ENCODE assay signal across 1 cellular context in the genomic region with DNA sequence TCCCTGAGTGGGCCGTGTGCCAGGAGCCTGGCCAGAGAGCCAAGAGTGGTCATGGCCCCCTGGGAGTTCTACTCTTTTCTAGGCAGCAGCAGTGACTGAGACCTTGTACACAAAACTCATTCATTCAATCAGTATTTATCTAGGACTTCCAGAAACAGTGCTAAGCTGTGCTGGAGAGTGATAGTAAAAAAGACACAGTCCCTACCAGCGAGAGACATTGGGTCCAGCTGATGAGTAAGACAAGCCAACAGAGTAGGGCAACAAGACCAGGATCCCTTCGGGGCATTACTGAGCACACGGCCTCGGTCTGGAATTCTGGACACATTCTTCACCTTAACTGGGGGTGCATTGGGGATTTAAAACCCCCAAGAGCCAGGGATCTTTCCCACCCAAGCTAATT.
A peak's percentile ranks its signal among the peaks of the same experiment; 100 is the strongest.
TF ChIP-seq lines count a peak whose summit lies in the region.

No MANE protein-coding gene starts in this region.

TF ChIP-seq in K562, 482 proteins besides CTCF, POLR2A, EP300 and RAD21 (continued from another document and continues in another):
- TF ChIP-seq, protein P1, sequence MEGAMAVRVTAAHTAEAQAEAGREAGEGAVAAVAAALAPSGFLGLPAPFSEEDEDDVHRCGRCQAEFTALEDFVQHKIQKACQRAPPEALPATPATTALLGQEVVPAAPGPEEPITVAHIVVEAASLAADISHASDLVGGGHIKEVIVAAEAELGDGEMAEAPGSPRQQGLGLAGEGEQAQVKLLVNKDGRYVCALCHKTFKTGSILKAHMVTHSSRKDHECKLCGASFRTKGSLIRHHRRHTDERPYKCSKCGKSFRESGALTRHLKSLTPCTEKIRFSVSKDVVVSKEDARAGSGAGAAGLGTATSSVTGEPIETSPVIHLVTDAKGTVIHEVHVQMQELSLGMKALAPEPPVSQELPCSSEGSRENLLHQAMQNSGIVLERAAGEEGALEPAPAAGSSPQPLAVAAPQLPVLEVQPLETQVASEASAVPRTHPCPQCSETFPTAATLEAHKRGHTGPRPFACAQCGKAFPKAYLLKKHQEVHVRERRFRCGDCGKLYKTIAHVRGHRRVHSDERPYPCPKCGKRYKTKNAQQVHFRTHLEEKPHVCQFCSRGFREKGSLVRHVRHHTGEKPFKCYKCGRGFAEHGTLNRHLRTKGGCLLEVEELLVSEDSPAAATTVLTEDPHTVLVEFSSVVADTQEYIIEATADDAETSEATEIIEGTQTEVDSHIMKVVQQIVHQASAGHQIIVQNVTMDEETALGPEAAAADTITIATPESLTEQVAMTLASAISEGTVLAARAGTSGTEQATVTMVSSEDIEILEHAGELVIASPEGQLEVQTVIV (CRISPR knock-in tag; IDR thresholded peaks at IDR 0.05; ENCODE audit: borderline replicate concordance): no peak
- no peak for TF ChIP-seq NFRKB (IDR thresholded peaks at IDR 0.05; ENCODE audit: low read depth)
- TF ChIP-seq MBD2 (IDR thresholded peaks at IDR 0.05; ENCODE audit: borderline replicate concordance, low read depth): no peak
- no peak for TF ChIP-seq SMARCC2 (IDR thresholded peaks at IDR 0.05; ENCODE audit: low read depth)
- TF ChIP-seq, protein P2, sequence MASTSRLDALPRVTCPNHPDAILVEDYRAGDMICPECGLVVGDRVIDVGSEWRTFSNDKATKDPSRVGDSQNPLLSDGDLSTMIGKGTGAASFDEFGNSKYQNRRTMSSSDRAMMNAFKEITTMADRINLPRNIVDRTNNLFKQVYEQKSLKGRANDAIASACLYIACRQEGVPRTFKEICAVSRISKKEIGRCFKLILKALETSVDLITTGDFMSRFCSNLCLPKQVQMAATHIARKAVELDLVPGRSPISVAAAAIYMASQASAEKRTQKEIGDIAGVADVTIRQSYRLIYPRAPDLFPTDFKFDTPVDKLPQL (IDR thresholded peaks at IDR 0.05; ENCODE audit: extremely low read depth, insufficient read length): no peak
- peak; percentile 92 for TF ChIP-seq TCF3 (CRISPR knock-in tag; IDR thresholded peaks at IDR 0.05)
- no peak for TF ChIP-seq GABPA (tag; conservative IDR thresholded peaks at IDR 0.05; ENCODE audit: low read depth)
- no peak for TF ChIP-seq CAMTA2 (CRISPR knock-in tag; conservative IDR thresholded peaks at IDR 0.05)
- no peak for TF ChIP-seq ZNF23 (CRISPR knock-in tag; IDR thresholded peaks at IDR 0.05)
- no peak for TF ChIP-seq FUS (optimal IDR thresholded peaks at IDR 0.05; ENCODE audit: low read depth, low read length)
- no peak for TF ChIP-seq MIER1 (IDR thresholded peaks at IDR 0.05; ENCODE audit: low read depth)
- TF ChIP-seq RBM14 (IDR thresholded peaks at IDR 0.05; ENCODE audit: borderline replicate concordance, insufficient read depth, low read depth, low read length): no peak
- 0 out of 2 replicates have a peak, but pooled peaks have one; percentile 41 for TF ChIP-seq ETS1 (conservative IDR thresholded peaks at IDR 0.05; ENCODE audit: control insufficient read depth, low read depth, low read length)
- TF ChIP-seq NCOA1 (IDR thresholded peaks at IDR 0.05; ENCODE audit: low read depth): no peak
- no peak for TF ChIP-seq PTTG1 (tag; IDR thresholded peaks at IDR 0.05; ENCODE audit: low read depth)
- TF ChIP-seq TRIM24 (IDR thresholded peaks at IDR 0.05): no peak
- no peak for TF ChIP-seq RFX5 (IDR thresholded peaks at IDR 0.05; ENCODE audit: low read depth, low read length)
- no peak for TF ChIP-seq PTRF (tag; IDR thresholded peaks at IDR 0.05)
- TF ChIP-seq RB1 (IDR thresholded peaks at IDR 0.05; ENCODE audit: low read depth): no peak
- TF ChIP-seq ZBTB12 (CRISPR knock-in tag; IDR thresholded peaks at IDR 0.05): no peak
- TF ChIP-seq ZNF232 (CRISPR knock-in tag; IDR thresholded peaks at IDR 0.05): no peak
- TF ChIP-seq, protein P3, sequence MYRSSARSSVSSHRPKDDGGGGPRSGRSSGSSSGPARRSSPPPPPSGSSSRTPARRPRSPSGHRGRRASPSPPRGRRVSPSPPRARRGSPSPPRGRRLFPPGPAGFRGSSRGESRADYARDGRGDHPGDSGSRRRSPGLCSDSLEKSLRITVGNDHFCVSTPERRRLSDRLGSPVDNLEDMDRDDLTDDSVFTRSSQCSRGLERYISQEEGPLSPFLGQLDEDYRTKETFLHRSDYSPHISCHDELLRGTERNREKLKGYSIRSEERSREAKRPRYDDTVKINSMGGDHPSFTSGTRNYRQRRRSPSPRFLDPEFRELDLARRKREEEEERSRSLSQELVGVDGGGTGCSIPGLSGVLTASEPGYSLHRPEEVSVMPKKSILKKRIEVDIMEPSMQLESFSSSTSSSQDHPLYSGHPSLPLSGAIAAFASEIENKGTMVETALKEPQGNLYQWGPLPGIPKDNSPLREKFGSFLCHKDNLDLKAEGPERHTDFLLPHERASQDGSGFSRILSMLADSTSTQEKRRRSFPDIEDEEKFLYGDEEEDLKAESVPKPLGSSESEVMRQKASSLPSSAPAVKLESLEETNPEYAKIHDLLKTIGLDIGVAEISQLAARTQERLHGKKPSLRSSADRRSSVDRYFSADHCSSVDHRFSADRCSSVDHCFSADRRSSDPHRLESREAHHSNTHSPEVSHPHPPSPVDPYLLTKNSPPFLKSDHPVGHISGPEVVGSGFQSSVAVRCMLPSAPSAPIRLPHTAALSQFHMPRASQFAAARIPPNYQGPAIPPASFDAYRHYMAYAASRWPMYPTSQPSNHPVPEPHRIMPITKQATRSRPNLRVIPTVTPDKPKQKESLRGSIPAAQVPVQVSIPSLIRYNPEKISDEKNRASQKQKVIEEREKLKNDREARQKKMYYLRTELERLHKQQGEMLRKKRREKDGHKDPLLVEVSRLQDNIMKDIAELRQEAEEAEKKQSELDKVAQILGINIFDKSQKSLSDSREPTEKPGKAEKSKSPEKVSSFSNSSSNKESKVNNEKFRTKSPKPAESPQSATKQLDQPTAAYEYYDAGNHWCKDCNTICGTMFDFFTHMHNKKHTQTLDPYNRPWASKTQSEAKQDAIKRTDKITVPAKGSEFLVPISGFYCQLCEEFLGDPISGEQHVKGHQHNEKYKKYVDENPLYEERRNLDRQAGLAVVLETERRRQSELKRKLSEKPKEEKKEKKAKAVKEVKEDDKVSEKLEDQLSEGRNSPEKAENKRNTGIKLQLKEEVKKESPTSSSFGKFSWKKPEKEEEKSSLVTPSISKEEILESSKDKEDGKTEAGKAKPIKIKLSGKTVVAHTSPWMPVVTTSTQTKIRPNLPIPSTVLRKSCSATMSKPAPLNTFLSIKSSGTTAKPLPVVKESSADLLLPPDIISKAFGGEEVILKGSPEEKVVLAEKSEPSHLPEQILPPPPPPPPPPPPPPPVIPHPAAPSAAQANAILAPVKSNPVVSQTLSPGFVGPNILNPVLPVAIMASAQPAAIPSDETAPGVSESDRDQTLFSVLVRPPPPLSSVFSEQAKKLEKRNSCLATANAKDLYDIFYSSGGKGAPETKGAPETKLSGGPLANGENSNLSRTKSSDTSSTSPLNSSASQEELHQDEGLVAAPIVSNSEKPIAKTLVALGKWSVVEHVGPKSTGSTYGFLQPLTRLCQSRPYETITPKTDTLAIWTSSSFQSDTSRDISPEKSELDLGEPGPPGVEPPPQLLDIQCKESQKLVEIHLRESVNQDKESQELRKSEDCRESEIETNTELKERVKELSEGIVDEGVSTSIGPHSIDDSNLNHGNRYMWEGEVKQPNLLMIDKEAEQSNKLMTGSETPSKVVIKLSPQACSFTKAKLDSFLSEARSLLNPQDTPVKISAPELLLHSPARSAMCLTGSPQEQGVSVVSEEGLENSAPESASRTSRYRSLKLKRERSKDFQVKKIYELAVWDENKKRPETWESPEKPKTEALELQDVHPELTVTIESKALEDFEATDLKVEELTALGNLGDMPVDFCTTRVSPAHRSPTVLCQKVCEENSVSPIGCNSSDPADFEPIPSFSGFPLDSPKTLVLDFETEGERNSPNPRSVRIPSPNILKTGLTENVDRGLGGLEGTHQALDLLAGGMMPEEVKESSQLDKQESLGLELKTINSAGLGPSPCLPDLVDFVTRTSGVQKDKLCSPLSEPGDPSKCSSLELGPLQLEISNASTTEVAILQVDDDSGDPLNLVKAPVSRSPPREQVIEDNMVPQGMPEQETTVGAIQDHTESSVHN (IDR thresholded peaks at IDR 0.05; ENCODE audit: borderline replicate concordance in 1 of 2, low read depth in 1 of 2): no peak
- no peak for TF ChIP-seq ZNF639 (CRISPR knock-in tag; conservative IDR thresholded peaks at IDR 0.05 in 1 of 2, IDR thresholded peaks at IDR 0.05 in 1 of 2)
- TF ChIP-seq, protein P4, sequence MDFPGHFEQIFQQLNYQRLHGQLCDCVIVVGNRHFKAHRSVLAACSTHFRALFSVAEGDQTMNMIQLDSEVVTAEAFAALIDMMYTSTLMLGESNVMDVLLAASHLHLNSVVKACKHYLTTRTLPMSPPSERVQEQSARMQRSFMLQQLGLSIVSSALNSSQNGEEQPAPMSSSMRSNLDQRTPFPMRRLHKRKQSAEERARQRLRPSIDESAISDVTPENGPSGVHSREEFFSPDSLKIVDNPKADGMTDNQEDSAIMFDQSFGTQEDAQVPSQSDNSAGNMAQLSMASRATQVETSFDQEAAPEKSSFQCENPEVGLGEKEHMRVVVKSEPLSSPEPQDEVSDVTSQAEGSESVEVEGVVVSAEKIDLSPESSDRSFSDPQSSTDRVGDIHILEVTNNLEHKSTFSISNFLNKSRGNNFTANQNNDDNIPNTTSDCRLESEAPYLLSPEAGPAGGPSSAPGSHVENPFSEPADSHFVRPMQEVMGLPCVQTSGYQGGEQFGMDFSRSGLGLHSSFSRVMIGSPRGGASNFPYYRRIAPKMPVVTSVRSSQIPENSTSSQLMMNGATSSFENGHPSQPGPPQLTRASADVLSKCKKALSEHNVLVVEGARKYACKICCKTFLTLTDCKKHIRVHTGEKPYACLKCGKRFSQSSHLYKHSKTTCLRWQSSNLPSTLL (IDR thresholded peaks at IDR 0.05): no peak
- TF ChIP-seq KDM4B (IDR thresholded peaks at IDR 0.05; ENCODE audit: borderline replicate concordance in 2 of 2, low read depth in 1 of 2): no peak
- TF ChIP-seq ZKSCAN3 (CRISPR knock-in tag; IDR thresholded peaks at IDR 0.05): no peak
- TF ChIP-seq KDM5B (IDR thresholded peaks at IDR 0.05; ENCODE audit: insufficient replicate concordance, low read depth, low read length): no peak
- TF ChIP-seq HNRNPH1 (optimal IDR thresholded peaks at IDR 0.05; ENCODE audit: low read depth, low read length): no peak
- peak; percentile 81 for TF ChIP-seq TEAD4 (IDR thresholded peaks at IDR 0.05; ENCODE audit: low read length)
- no peak for TF ChIP-seq TEAD4 (CRISPR knock-in tag; IDR thresholded peaks at IDR 0.05; ENCODE audit: borderline replicate concordance)
- TF ChIP-seq NFE2L1 (tag; IDR thresholded peaks at IDR 0.05; ENCODE audit: borderline replicate concordance, low read depth): no peak
- TF ChIP-seq FOXJ3 (CRISPR knock-in tag; IDR thresholded peaks at IDR 0.05): no peak
- TF ChIP-seq MITF (IDR thresholded peaks at IDR 0.05): no peak
- TF ChIP-seq SP2 (IDR thresholded peaks at IDR 0.05; ENCODE audit: extremely low read depth, low read depth, low read length, poor library complexity, severe bottlenecking): no peak
- TF ChIP-seq NFXL1 (CRISPR knock-in tag; IDR thresholded peaks at IDR 0.05): no peak
- TF ChIP-seq HINFP (tag; conservative IDR thresholded peaks at IDR 0.05; ENCODE audit: low read depth): no peak
- no peak for TF ChIP-seq ZNF445 (CRISPR knock-in tag; IDR thresholded peaks at IDR 0.05; ENCODE audit: low read depth)
- no peak for TF ChIP-seq NR2C2 (CRISPR knock-in tag; IDR thresholded peaks at IDR 0.05)
- no peak for TF ChIP-seq NR2C2 (tag; IDR thresholded peaks at IDR 0.05)
